11 cellular contexts compared by ENCODE assay signal in the genomic region with DNA sequence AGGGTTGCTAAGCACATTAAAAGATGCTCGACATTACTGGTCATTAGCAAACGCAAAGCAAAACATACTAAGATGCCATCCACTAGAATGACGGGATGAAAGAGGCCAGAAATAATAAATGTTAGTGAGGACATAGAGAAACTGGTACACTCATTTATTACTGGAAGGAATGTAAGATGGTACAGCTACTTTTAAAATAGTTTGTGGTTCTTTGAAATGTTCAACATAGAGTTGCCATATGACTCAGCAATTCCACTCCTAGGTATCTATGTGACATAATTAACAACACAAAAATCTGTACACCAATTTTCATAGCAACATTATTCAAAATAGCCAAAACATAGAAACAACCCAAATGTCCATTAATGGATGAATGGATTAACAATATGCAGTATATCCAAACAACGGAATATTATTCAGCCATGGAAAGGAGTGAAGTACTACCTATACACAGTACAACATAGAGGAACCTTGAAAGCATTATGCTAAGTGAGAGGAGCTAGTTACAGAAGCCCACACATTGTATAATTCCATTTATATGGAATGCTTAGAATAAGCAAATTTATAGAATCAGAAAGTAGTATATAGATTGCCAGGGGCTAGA.
A peak's percentile ranks its signal among the peaks of the same experiment; 100 is the strongest.
DNase-seq lines count a peak whose midpoint lies in the region; ATAC-seq and TF ChIP-seq lines count a peak whose summit lies in the region.
"Had no signal": no experiment of that assay in that cellular context is flagged by ENCODE, and none has a peak within 500 bp of the region (broad histone marks: within the 10 kb centered on the region; RNA-seq: fewer than 3 reads in every experiment).

No MANE protein-coding gene starts in this region.

- H3K79me2 ChIP-seq in OCI-LY3 (ENCODE audit: low read length) = no peaks in the 10 kb centered on the region

- peak overlapping the region in 3 of 10 donors; percentile 17 to 77 (median 44) for H3K4me3 Mint-ChIP-seq in naive thymus-derived CD4-positive, alpha-beta T cell
- H3K4me3 Mint-ChIP-seq: brain had no signal

- H3K36me3 Mint-ChIP-seq in naive thymus-derived CD4-positive, alpha-beta T cell = peaks cover 0 to 6% (median 0%) of the 10 kb centered on the region in 5 donors
- H3K36me3 Mint-ChIP-seq: brain had no signal

- H4K20me1 ChIP-seq in OCI-LY3 (ENCODE audit: insufficient read depth, low read length) = no peaks in the 10 kb centered on the region

- TF ChIP-seq CTCF in OCI-LY3 (IDR thresholded peaks at IDR 0.05; ENCODE audit: low read depth, low read length) = no peak

- no peaks in the 10 kb centered on the region for H3K36me3 ChIP-seq in OCI-LY3 (replicated peaks; ENCODE audit: low read depth, low read length)
- H3K36me3 ChIP-seq in naive thymus-derived CD4-positive, alpha-beta T cell (ENCODE audit: control insufficient read depth in 2 of 3, insufficient read depth in 3 of 3, low read length in 3 of 3) = no peaks in the 10 kb centered on the region

- H3K4me1 ChIP-seq in OCI-LY3 (ENCODE audit: low read length) = peaks cover 54% of the 10 kb centered on the region
- H3K4me1 ChIP-seq in naive thymus-derived CD4-positive, alpha-beta T cell (ENCODE audit: control insufficient read depth in 2 of 2, insufficient read depth in 2 of 2, low read length in 2 of 2) = peaks cover 10 to 20% of the 10 kb centered on the region in 2 donors

- H3K27ac Mint-ChIP-seq in naive thymus-derived CD4-positive, alpha-beta T cell = peak overlapping the region in 5 of 9 donors; percentile 29 to 88 (median 81)
- H3K27ac Mint-ChIP-seq: brain had no signal

- CTCF ChIA-PET in naive thymus-derived CD4-positive, alpha-beta T cell (lab: Charles Lee) = interaction anchor here (1.1 kb wide), 1 partner anchor 160 kb away, joined by 3 read pairs; no protein-coding TSS in a partner anchor

- H3K27me3 Mint-ChIP-seq in naive thymus-derived CD4-positive, alpha-beta T cell = peaks cover 0 to 17% (median 0%) of the 10 kb centered on the region in 5 donors

- H3K27ac ChIP-seq in OCI-LY3 (ENCODE audit: low read length) = no peak overlapping the region
- H3K27ac ChIP-seq in naive thymus-derived CD4-positive, alpha-beta T cell (ENCODE audit: low read depth, low read length) = no peak overlapping the region

- H3K27me3 ChIP-seq in OCI-LY3 (ENCODE audit: low read depth, low read length) = peaks cover 25% of the 10 kb centered on the region
- H3K27me3 ChIP-seq in naive thymus-derived CD4-positive, alpha-beta T cell (ENCODE audit: control insufficient read depth in 2 of 2, insufficient read depth in 2 of 2, low read length in 2 of 2) = no peaks in the 10 kb centered on the region

- peaks cover 19 to 49% (median 45%) of the 10 kb centered on the region in 7 donors for H3K4me1 Mint-ChIP-seq in naive thymus-derived CD4-positive, alpha-beta T cell

- no peak for DNase-seq in activated CD4-positive, CD25-positive, alpha-beta regulatory T cell treated with anti-CD3 and anti-CD28 coated beads, Interleukin-2, amount 50 U/mL, for 72 hours
- DNase-seq in naive thymus-derived CD4-positive, alpha-beta T cell = no peak
- DNase-seq in NCI-H748 (lab: John Stamatoyannopoulos, UW; ENCODE audit: unreplicated experiment) = no peak
- no peak for DNase-seq in LoVo (ENCODE audit: low spot score)
- DNase-seq: NCI-H2171, T1000 had no signal

- peak overlapping the region; percentile 5; the same call in 1 of the 2 replicates for H3K4me3 ChIP-seq in OCI-LY3 (ENCODE audit: low read length)
- no peak overlapping the region for H3K4me3 ChIP-seq in naive thymus-derived CD4-positive, alpha-beta T cell (ENCODE audit: low read length)

- H3K4me2 ChIP-seq in OCI-LY3 (ENCODE audit: low read length) = peak overlapping the region; percentile 45

- peaks cover 0 to 6% (median 0%) of the 10 kb centered on the region in 11 donors for H3K9me3 Mint-ChIP-seq in naive thymus-derived CD4-positive, alpha-beta T cell

- no peak overlapping the region for H3K9ac ChIP-seq in OCI-LY3 (ENCODE audit: low read length)

- H2AFZ ChIP-seq in OCI-LY3 (ENCODE audit: low read depth, low read length) = no peak overlapping the region

- no peaks in the 10 kb centered on the region; the same call in 1 of the 2 replicates for H3K9me3 ChIP-seq in OCI-LY3 (ENCODE audit: insufficient read depth, low read length)
- no peaks in the 10 kb centered on the region for H3K9me3 ChIP-seq in naive thymus-derived CD4-positive, alpha-beta T cell (ENCODE audit: control insufficient read depth in 2 of 3, low read length in 3 of 3)

- ATAC-seq in activated CD4-positive, CD25-positive, alpha-beta regulatory T cell treated with anti-CD3 and anti-CD28 coated beads, Interleukin-2, amount 50 U/mL, for 24 hours = peak; percentile 42 to 45
- ATAC-seq in GM21825 (IDR thresholded peaks at IDR 0.05; ENCODE audit: unreplicated experiment) = peak; percentile 41
- ATAC-seq in naive thymus-derived CD4-positive, alpha-beta T cell = no peak
- ATAC-seq in HG03139 (IDR thresholded peaks at IDR 0.05; ENCODE audit: unreplicated experiment) = no peak

- POLR2A ChIA-PET in naive thymus-derived CD4-positive, alpha-beta T cell (lab: Charles Lee) = no interaction called here

- intact Hi-C loops in naive thymus-derived CD4-positive, alpha-beta T cell (cut with micrococcal nuclease) = loop anchor here (5.0 kb wide), 5 partner anchors 48 to 177 kb away; no protein-coding TSS in a partner anchor

Comparison
In these comparisons a context has a peak if more than half of its experiments do, and no peak if none do; other contexts are left out.
1. ATAC-seq: peak in activated CD4-positive, CD25-positive, alpha-beta regulatory T cell treated with anti-CD3 and anti-CD28 coated beads, Interleukin-2, amount 50 U/mL, for 24 hours (2 of 2) and GM21825 (single experiment); none in naive thymus-derived CD4-positive, alpha-beta T cell (single experiment) and HG03139 (single experiment).